1 cellular context compared by ENCODE assay signal in genomic region chr13:31199849-31200635, GRCh38.
A peak's percentile ranks its signal among the peaks of the same experiment; 100 is the strongest.
TF ChIP-seq lines count a peak whose summit lies in the region.

TSS of gene B3GLCT (plus strand) at chr13:31199975. CDS start at chr13:31200085, 110 bp downstream.

TF ChIP-seq in K562, 482 proteins besides CTCF, POLR2A, EP300 and RAD21 (continued from another document):
- peak; percentile 74 for TF ChIP-seq CTCFL (IDR thresholded peaks at IDR 0.05; ENCODE audit: borderline replicate concordance, insufficient read depth, low read depth, low read length, poor library complexity, severe bottlenecking)
- TF ChIP-seq PHF21A (IDR thresholded peaks at IDR 0.05; ENCODE audit: borderline replicate concordance, low read depth): no peak
- peak; percentile 60; the same call in 1 of the 2 replicates for TF ChIP-seq PHF8 (IDR thresholded peaks at IDR 0.05; ENCODE audit: borderline replicate concordance, low read length)
- 0 out of 2 replicates have a peak, but pooled peaks have one; percentile 25 for TF ChIP-seq ZBTB1 (CRISPR knock-in tag; IDR thresholded peaks at IDR 0.05; ENCODE audit: borderline replicate concordance, low read depth)
- TF ChIP-seq ZBTB5 (IDR thresholded peaks at IDR 0.05): no peak
- TF ChIP-seq ZNF174 (CRISPR knock-in tag; IDR thresholded peaks at IDR 0.05): no peak
- peak; percentile 78 for TF ChIP-seq RBBP5 (IDR thresholded peaks at IDR 0.05; ENCODE audit: borderline replicate concordance, insufficient read depth, low read length, poor library complexity, severe bottlenecking)
- no peak for TF ChIP-seq ELF1 (tag; IDR thresholded peaks at IDR 0.05)
- 0 out of 2 replicates have a peak, but pooled peaks have one; percentile 34 for TF ChIP-seq VEZF1 (CRISPR knock-in tag; IDR thresholded peaks at IDR 0.05)
- peak; percentile 71 for TF ChIP-seq CXXC5 (CRISPR knock-in tag; IDR thresholded peaks at IDR 0.05)
- peak; percentile 34 for TF ChIP-seq FIP1L1 (IDR thresholded peaks at IDR 0.05; ENCODE audit: low read depth, low read length, poor library complexity, severe bottlenecking)
- TF ChIP-seq NR2C2 (CRISPR knock-in tag; IDR thresholded peaks at IDR 0.05): no peak
- peak; percentile 56; the same call in 1 of the 2 replicates for TF ChIP-seq NR2C2 (tag; IDR thresholded peaks at IDR 0.05)
